ENCODE assay signal across 12 cellular contexts in genomic region chr15:35496585-35496984, GRCh38. TPM values are rescaled to one million over a fixed set of nuclear protein-coding genes. Genes with fewer than 3 reads are reported as not detected.
DNase-seq lines count a peak whose midpoint lies in the region; ATAC-seq and TF ChIP-seq lines count a peak whose summit lies in the region.
"Had no signal": no experiment of that assay in that cellular context is flagged by ENCODE, and none has a peak within 500 bp of the region (broad histone marks: within the 10 kb centered on the region; RNA-seq: fewer than 3 reads in every experiment).

No MANE protein-coding gene starts in this region.

- H3K4me3 Mint-ChIP-seq in type B pancreatic cell: no peak overlapping the region
- H3K4me3 Mint-ChIP-seq: activated T-cell treated with anti-CD3 and anti-CD28 coated beads, Interleukin-2, amount 50 U/mL, for 24 hours; CD8-positive, alpha-beta T cell; dendritic cell treated with granulocyte-macrophage colony-stimulating factor and Interleukin-4, amounts not matched to agents 40 ng/mL and 50 ng/mL, for 4 days had no signal

- H3K36me3 Mint-ChIP-seq in type B pancreatic cell: peaks cover 8% of the 10 kb centered on the region

- no peak overlapping the region for H3K27ac Mint-ChIP-seq in type B pancreatic cell
- H3K27ac Mint-ChIP-seq: activated T-cell treated with anti-CD3 and anti-CD28 coated beads, Interleukin-2, amount 50 U/mL, for 24 hours; CD8-positive, alpha-beta T cell; dendritic cell treated with granulocyte-macrophage colony-stimulating factor and Interleukin-4, amounts not matched to agents 40 ng/mL and 50 ng/mL, for 4 days had no signal

- H3K4me1 Mint-ChIP-seq in type B pancreatic cell (ENCODE audit: unreplicated experiment): peaks cover 4% of the 10 kb centered on the region

- H3K27me3 Mint-ChIP-seq in type B pancreatic cell: no peaks in the 10 kb centered on the region
- H3K27me3 Mint-ChIP-seq: activated T-cell treated with anti-CD3 and anti-CD28 coated beads, Interleukin-2, amount 50 U/mL, for 24 hours; dendritic cell treated with granulocyte-macrophage colony-stimulating factor and Interleukin-4, amounts not matched to agents 40 ng/mL and 50 ng/mL, for 4 days had no signal

- no peaks in the 10 kb centered on the region for H3K9me3 Mint-ChIP-seq in type B pancreatic cell
- H3K9me3 Mint-ChIP-seq: activated T-cell treated with anti-CD3 and anti-CD28 coated beads, Interleukin-2, amount 50 U/mL, for 24 hours; CD8-positive, alpha-beta T cell; dendritic cell treated with granulocyte-macrophage colony-stimulating factor and Interleukin-4, amounts not matched to agents 40 ng/mL and 50 ng/mL, for 4 days had no signal

- H3K27me3 ChIP-seq in OCI-LY3 (ENCODE audit: low read depth, low read length): no peaks in the 10 kb centered on the region
- no peaks in the 10 kb centered on the region for H3K27me3 ChIP-seq in BE2C
- H3K27me3 ChIP-seq in WERI-Rb-1 (ENCODE audit: insufficient read depth, low read depth, severe bottlenecking): no peaks in the 10 kb centered on the region

- no peaks in the 10 kb centered on the region for H3K9me3 ChIP-seq in OCI-LY3 (ENCODE audit: insufficient read depth, low read length)
- no peaks in the 10 kb centered on the region for H3K9me3 ChIP-seq in BE2C
- no peaks in the 10 kb centered on the region for H3K9me3 ChIP-seq in WERI-Rb-1 (ENCODE audit: severe bottlenecking)

- no peak overlapping the region for H3K9ac ChIP-seq in OCI-LY3 (ENCODE audit: low read length)

- peak; percentile 99 for ATAC-seq in GM18498 (IDR thresholded peaks at IDR 0.05; ENCODE audit: unreplicated experiment)
- peak; percentile 97 for ATAC-seq in GM19468 (IDR thresholded peaks at IDR 0.05; ENCODE audit: extremely low read depth, unreplicated experiment)
- ATAC-seq in HG03045 (IDR thresholded peaks at IDR 0.05; ENCODE audit: unreplicated experiment): peak; percentile 99
- ATAC-seq in left cardiac atrium: no peak
- ATAC-seq: CD8-positive, alpha-beta T cell had no signal

- no peaks in the 10 kb centered on the region for H3K79me2 ChIP-seq in OCI-LY3 (ENCODE audit: low read length)

- H3K36me3 ChIP-seq in OCI-LY3 (replicated peaks; ENCODE audit: low read depth, low read length) (peaks cover 8% of the 10 kb centered on the region), BE2C (no peaks in the 10 kb centered on the region), WERI-Rb-1 (no peaks in the 10 kb centered on the region)

- H3K4me2 ChIP-seq in OCI-LY3 (ENCODE audit: low read length): 0 out of 2 replicates have a peak overlapping the region, but pooled peaks have one; percentile 16

- intact Hi-C loops in left cardiac atrium (cut with DNase I): no loop called here

- TF ChIP-seq CTCF in OCI-LY3 (IDR thresholded peaks at IDR 0.05; ENCODE audit: low read depth, low read length) (no peak), type B pancreatic cell (conservative IDR thresholded peaks at IDR 0.05) (no peak), BE2C (IDR thresholded peaks at IDR 0.05; ENCODE audit: low read depth, low read length) (no peak), WERI-Rb-1 (IDR thresholded peaks at IDR 0.05; ENCODE audit: low read depth, low read length) (no peak)

- no peak for DNase-seq in left cardiac atrium
- DNase-seq in type B pancreatic cell (ENCODE audit: extremely low spot score, unreplicated experiment): no peak
- DNase-seq in BE2C: no peak
- no peak for DNase-seq in WERI-Rb-1
- DNase-seq: activated T-cell treated with anti-CD3 and anti-CD28 coated beads, Interleukin-2, amount 50 U/mL, for 24 hours; CD8-positive, alpha-beta T cell; NCI-H2107 had no signal

- no peaks in the 10 kb centered on the region for H4K20me1 ChIP-seq in OCI-LY3 (ENCODE audit: insufficient read depth, low read length)

- peaks cover 29% of the 10 kb centered on the region for H3K4me1 ChIP-seq in OCI-LY3 (ENCODE audit: low read length)
- H3K4me1 ChIP-seq in BE2C: peaks cover 7% of the 10 kb centered on the region; the same call in 1 of the 2 replicates

- no peak overlapping the region for H2AFZ ChIP-seq in OCI-LY3 (ENCODE audit: low read depth, low read length)

- no peak overlapping the region for H3K4me3 ChIP-seq in OCI-LY3 (ENCODE audit: low read length)
- H3K4me3 ChIP-seq in BE2C (ENCODE audit: low read depth, low read length): no peak overlapping the region
- H3K4me3 ChIP-seq in WERI-Rb-1 (ENCODE audit: low read depth, low read length): no peak overlapping the region

- H3K27ac ChIP-seq in OCI-LY3 (ENCODE audit: low read length) (peak overlapping the region; percentile 25), WERI-Rb-1 (no peak overlapping the region)

RNA-seq across cellular contexts. Expression of gene DPH6, which starts 49.4 kb away (rescaled TPM):
- total RNA-seq in left cardiac atrium: 10 to 100 TPM in 1 of 2 donors, 1 to 10 TPM in 1; 9.9 to 16.5 TPM
- total RNA-seq in type B pancreatic cell (ENCODE audit: low replicate concordance): 13.5 and 15.4 TPM in 2 replicates
- polyA plus RNA-seq in BE2C (2012; ENCODE audit: insufficient read depth, insufficient read length, low read depth): 17.8 TPM

Comparison
In these comparisons a context has a peak if more than half of its experiments do, and no peak if none do; other contexts are left out.
1. ATAC-seq: peak in GM18498 (single experiment), GM19468 (single experiment) and HG03045 (single experiment); none in left cardiac atrium (0 of 2).